Comparison of ENCODE assay signal across 1 cellular context in genomic region chr12:101552277-101552676, GRCh38.
TF ChIP-seq lines count a peak whose summit lies in the region.

No MANE protein-coding gene starts in this region.

TF ChIP-seq in GM23338, 12 proteins besides CTCF, POLR2A, EP300 and RAD21 (continued from another document):
- TF ChIP-seq ZNF462 (CRISPR knock-in tag; IDR thresholded peaks at IDR 0.05): no peak
- TF ChIP-seq ZNF114 (CRISPR knock-in tag; IDR thresholded peaks at IDR 0.05): no peak
- TF ChIP-seq EZH2phosphoT487 (IDR thresholded peaks at IDR 0.05; ENCODE audit: unreplicated experiment): no peak
- TF ChIP-seq REST (IDR thresholded peaks at IDR 0.05; ENCODE audit: unreplicated experiment): no peak
- TF ChIP-seq CREB1 (CRISPR knock-in tag; IDR thresholded peaks at IDR 0.05; ENCODE audit: low read depth): no peak
- no peak for TF ChIP-seq ZNF331 (CRISPR knock-in tag; IDR thresholded peaks at IDR 0.05; ENCODE audit: low read depth)
- no peak for TF ChIP-seq JUNB (IDR thresholded peaks at IDR 0.05; ENCODE audit: unreplicated experiment)
- TF ChIP-seq STAT1 (IDR thresholded peaks at IDR 0.05; ENCODE audit: unreplicated experiment): no peak
